8 cellular contexts compared by ENCODE assay signal in genomic region chr13:42272115-42272756, GRCh38. TPM values are rescaled to one million over a fixed set of nuclear protein-coding genes. Genes with fewer than 3 reads are reported as not detected.
DNase-seq lines count a peak whose midpoint lies in the region; ATAC-seq and TF ChIP-seq lines count a peak whose summit lies in the region.

Gene AKAP11 (plus strand): TSS chr13:42272152. CDS start chr13:42286349, 14,197 bp downstream.

- peak within 1 kb of the TSS; percentile 63 for H3K4me3 ChIP-seq in kidney epithelial cell (ENCODE audit: low read depth, low read length)

- DNase-seq in ELR (ENCODE audit: low read depth) (peak; percentile 63), KG1 (lab: John Stamatoyannopoulos, UW) (peak; percentile 82), caudate nucleus (lab: John Stamatoyannopoulos, UW) (peak in 40 of 61 donors; percentile 1 to 75 (median 40)), kidney epithelial cell (ENCODE audit: low read depth) (no peak), T1000 (lab: John Stamatoyannopoulos, UW) (no peak)
- peak; percentile 64 for DNase-seq in stimulated activated CD4-positive, alpha-beta T cell treated with anti-CD3 and anti-CD28 coated beads, Interleukin-15, amount 100 ng/mL, for 24 hours

- TF ChIP-seq CTCF in VCaP (conservative IDR thresholded peaks at IDR 0.05) (no peak), kidney epithelial cell (IDR thresholded peaks at IDR 0.05; ENCODE audit: insufficient read depth, low read length, poor library complexity, severe bottlenecking) (no peak)

- H3K27me3 ChIP-seq in kidney epithelial cell (ENCODE audit: control insufficient read depth, insufficient read depth, low read length): no peaks in the 10 kb centered on the region

- H3K36me3 ChIP-seq in kidney epithelial cell (ENCODE audit: control insufficient read depth, insufficient read depth, low read length): no peaks in the 10 kb centered on the region

- ATAC-seq in GM21619 (IDR thresholded peaks at IDR 0.05; ENCODE audit: unreplicated experiment): peak; percentile 14

- H3K27ac ChIP-seq in VCaP (peak within 1 kb of the TSS; percentile 82), caudate nucleus (ENCODE audit: low read depth, low read length) (peak within 1 kb of the TSS; percentile 94)

RNA-seq across cellular contexts. Expression of gene AKAP11, which starts in this region (rescaled TPM):
- 19.8 and 20.9 TPM in 2 replicates for total RNA-seq in kidney epithelial cell

Comparison
In these comparisons a context has a peak if more than half of its experiments do, and no peak if none do; other contexts are left out.
1. DNase-seq: peak in ELR (single experiment), KG1 (single experiment), caudate nucleus (40 of 61) and stimulated activated CD4-positive, alpha-beta T cell treated with anti-CD3 and anti-CD28 coated beads, Interleukin-15, amount 100 ng/mL, for 24 hours (single experiment); none in kidney epithelial cell (single experiment) and T1000 (single experiment).